ENCODE assay signal across 26 cellular contexts in genomic region chr15:31560643-31561042, GRCh38.
"Had no signal": no experiment of that assay in that cellular context is flagged by ENCODE, and none has a peak within 500 bp of the region (broad histone marks: within the 10 kb centered on the region; RNA-seq: fewer than 3 reads in every experiment).

No MANE protein-coding gene starts in this region.

- H3K27ac ChIP-seq: adrenal gland, body of pancreas, epithelial cell of prostate had no signal

- H3K4me1 ChIP-seq: adrenal gland, body of pancreas had no signal

- ATAC-seq: activated CD8-positive, alpha-beta T cell treated with anti-CD3 and anti-CD28 coated beads for 36 hours; activated T-cell treated with anti-CD3 and anti-CD28 coated beads, Interleukin-2, amount 50 U/mL, for 4 hours; activated T-helper 17 cell treated with anti-CD3 and anti-CD28 coated beads, Interleukin-2, amount 50 U/mL, for 72 hours; body of pancreas had no signal

- H3K36me3 ChIP-seq: adrenal gland had no signal

- H3K4me3 Mint-ChIP-seq: activated CD8-positive, alpha-beta T cell treated with anti-CD3 and anti-CD28 coated beads for 36 hours; activated naive CD8-positive, alpha-beta T cell; activated T-cell treated with anti-CD3 and anti-CD28 coated beads, Interleukin-2, amount 50 U/mL, for 4 hours; activated T-helper 17 cell treated with anti-CD3 and anti-CD28 coated beads, Interleukin-2, amount 50 U/mL, for 72 hours had no signal

- H3K9me3 ChIP-seq: adrenal gland, body of pancreas had no signal

- DNase-seq: activated CD4-positive, alpha-beta T cell treated with anti-CD3 and anti-CD28 coated beads for 4 hours; activated CD4-positive, alpha-beta T cell treated with anti-CD3 and anti-CD28 coated beads, Interleukin-2, amount 50 U/mL, for 1 hour; activated CD4-positive, alpha-beta T cell treated with anti-CD3 and anti-CD28 coated beads, Interleukin-2, amount 50 U/mL, for 48 hours; activated CD4-positive, CD25-positive, alpha-beta regulatory T cell; activated CD4-positive, CD25-positive, alpha-beta regulatory T cell treated with anti-CD3 and anti-CD28 coated beads, Interleukin-2, amount 50 U/mL, for 72 hours; activated CD8-positive, alpha-beta memory T cell treated with anti-CD3 and anti-CD28 coated beads for 24 hours; activated CD8-positive, alpha-beta T cell treated with anti-CD3 and anti-CD28 coated beads for 36 hours; activated effector memory CD4-positive, alpha-beta T cell treated with Interleukin-2 at 50 U/mL for 16 hours; activated gamma-delta T cell treated with Interleukin-2 at 50 U/mL for 16 hours; activated naive CD4-positive, alpha-beta T cell treated with anti-CD3 and anti-CD28 coated beads, Interleukin-2, amount 50 U/mL, for 16 hours; activated naive CD4-positive, alpha-beta T cell treated with Interleukin-2 at 50 U/mL for 16 hours; activated T-cell treated with anti-CD3 and anti-CD28 coated beads, Interleukin-2, amount 50 U/mL, for 4 hours; adrenal gland; amygdala; aorta; body of pancreas; caudate nucleus; cortex of kidney; dermis blood vessel endothelial cell; effector CD8-positive, alpha-beta T cell; foreskin fibroblast; head of caudate nucleus; T-helper 2 cell had no signal

- H3K27ac Mint-ChIP-seq: activated CD8-positive, alpha-beta T cell treated with anti-CD3 and anti-CD28 coated beads for 36 hours; activated naive CD8-positive, alpha-beta T cell; activated T-helper 17 cell treated with anti-CD3 and anti-CD28 coated beads, Interleukin-2, amount 50 U/mL, for 72 hours had no signal

- H3K36me3 Mint-ChIP-seq: activated naive CD8-positive, alpha-beta T cell had no signal

- H3K4me3 ChIP-seq: adrenal gland, body of pancreas had no signal

- H3K27me3 Mint-ChIP-seq: activated naive CD8-positive, alpha-beta T cell had no signal

- H3K9me3 Mint-ChIP-seq: activated CD8-positive, alpha-beta T cell treated with anti-CD3 and anti-CD28 coated beads for 36 hours; activated T-cell treated with anti-CD3 and anti-CD28 coated beads, Interleukin-2, amount 50 U/mL, for 4 hours; activated T-helper 17 cell treated with anti-CD3 and anti-CD28 coated beads, Interleukin-2, amount 50 U/mL, for 72 hours had no signal

- H3K4me1 Mint-ChIP-seq: activated T-helper 17 cell treated with anti-CD3 and anti-CD28 coated beads, Interleukin-2, amount 50 U/mL, for 72 hours had no signal

- H3K27me3 ChIP-seq: adrenal gland, body of pancreas had no signal
